Comparison of ENCODE assay signal across 17 cellular contexts in genomic region chr15:93861413-93861812, GRCh38.
DNase-seq lines count a peak whose midpoint lies in the region; ATAC-seq and TF ChIP-seq lines count a peak whose summit lies in the region.
"Had no signal": no experiment of that assay in that cellular context is flagged by ENCODE, and none has a peak within 500 bp of the region (broad histone marks: within the 10 kb centered on the region; RNA-seq: fewer than 3 reads in every experiment).

No MANE protein-coding gene starts in this region.

- peak; percentile 49 for ATAC-seq in activated CD8-positive, alpha-beta memory T cell treated with anti-CD3 and anti-CD28 coated beads, Interleukin-2, amount 10 ng/mL, durations not matched to agents 7 days and 5 days
- ATAC-seq in effector memory CD8-positive, alpha-beta T cell (replicated peaks) = peak; percentile 79
- peak; percentile 61 for ATAC-seq in stimulated activated naive CD8-positive, alpha-beta T cell treated with anti-CD3 and anti-CD28 coated beads, Interleukin-15, Interleukin-2, amounts not matched to agents 100 U/mL and 50 U/mL, for 24 hours
- no peak for ATAC-seq in WTC11

- no peaks in the 10 kb centered on the region for H3K36me3 Mint-ChIP-seq in activated CD8-positive, alpha-beta memory T cell treated with anti-CD3 and anti-CD28 coated beads, Interleukin-2, amount 10 ng/mL, durations not matched to agents 7 days and 5 days
- H3K36me3 Mint-ChIP-seq in effector memory CD8-positive, alpha-beta T cell (ENCODE audit: insufficient read depth) = no peaks in the 10 kb centered on the region
- H3K36me3 Mint-ChIP-seq in WTC11 = no peaks in the 10 kb centered on the region

- H3K27me3 Mint-ChIP-seq in activated CD8-positive, alpha-beta memory T cell treated with anti-CD3 and anti-CD28 coated beads, Interleukin-2, amount 10 ng/mL, durations not matched to agents 7 days and 5 days = peaks cover 36% of the 10 kb centered on the region
- H3K27me3 Mint-ChIP-seq in effector memory CD8-positive, alpha-beta T cell = peaks cover 10 to 22% of the 10 kb centered on the region in 2 donors
- H3K27me3 Mint-ChIP-seq in WTC11 (ENCODE audit: low read depth) = no peaks in the 10 kb centered on the region

- DNase-seq in activated CD8-positive, alpha-beta memory T cell treated with anti-CD3 and anti-CD28 coated beads, Interleukin-2, amount 10 ng/mL, durations not matched to agents 7 days and 5 days = no peak
- DNase-seq in activated CD8-positive, alpha-beta memory T cell treated with anti-CD3 and anti-CD28 coated beads, Interleukin-2, amount 50 U/mL, for 4 hours = no peak
- DNase-seq in MV-4-11 (lab: John Stamatoyannopoulos, UW) (peak; percentile 19), NCI-H226 (no peak), NCI-H1417 treated with DMSO at 0.1 percent for 48 hours (lab: John Stamatoyannopoulos, UW) (no peak), WTC11 (ENCODE audit: low spot score) (no peak)
- DNase-seq in effector memory CD8-positive, alpha-beta T cell = no peak
- DNase-seq in stimulated activated naive CD8-positive, alpha-beta T cell treated with anti-CD3 and anti-CD28 coated beads, Interleukin-15, Interleukin-2, amounts not matched to agents 100 U/mL and 50 U/mL, for 24 hours = no peak
- DNase-seq: activated CD4-positive, alpha-beta memory T cell treated with anti-CD3 and anti-CD28 coated beads, Interleukin-2, amount 10 ng/mL, durations not matched to agents 7 days and 5 days; Calu3; effector CD4-positive, alpha-beta T cell; mammary epithelial cell; MG63; NK-92 treated with Interleukin-12 subunit alpha and Interleukin-12 subunit beta, amount 100 ng/mL, for 24 hours; right lobe of liver; stimulated activated CD4-positive, alpha-beta T cell treated with anti-CD3 and anti-CD28 coated beads, Interleukin-4, amount 100 ng/mL, for 4 hours had no signal

- peaks cover 26% of the 10 kb centered on the region for H3K4me1 Mint-ChIP-seq in activated CD8-positive, alpha-beta memory T cell treated with anti-CD3 and anti-CD28 coated beads, Interleukin-2, amount 10 ng/mL, durations not matched to agents 7 days and 5 days
- peaks cover 7 to 10% of the 10 kb centered on the region in 2 donors for H3K4me1 Mint-ChIP-seq in effector memory CD8-positive, alpha-beta T cell (ENCODE audit: low read depth in 2 of 2)
- H3K4me1 Mint-ChIP-seq in WTC11 = no peaks in the 10 kb centered on the region
- H3K4me1 Mint-ChIP-seq: neural crest cell had no signal

- no peak overlapping the region for H3K27ac Mint-ChIP-seq in activated CD8-positive, alpha-beta memory T cell treated with anti-CD3 and anti-CD28 coated beads, Interleukin-2, amount 10 ng/mL, durations not matched to agents 7 days and 5 days
- H3K27ac Mint-ChIP-seq in effector memory CD8-positive, alpha-beta T cell = no peak overlapping the region
- H3K27ac Mint-ChIP-seq in WTC11 = no peak overlapping the region
- H3K27ac Mint-ChIP-seq: activated CD4-positive, alpha-beta memory T cell treated with anti-CD3 and anti-CD28 coated beads, Interleukin-2, amount 10 ng/mL, durations not matched to agents 7 days and 5 days had no signal

- POLR2A ChIA-PET in WTC11 (lab: Charles Lee) = no interaction called here

- H3K4me3 Mint-ChIP-seq in activated CD8-positive, alpha-beta memory T cell treated with anti-CD3 and anti-CD28 coated beads, Interleukin-2, amount 10 ng/mL, durations not matched to agents 7 days and 5 days = no peak overlapping the region
- peak overlapping the region; percentile 28 to 47 for H3K4me3 Mint-ChIP-seq in effector memory CD8-positive, alpha-beta T cell
- no peak overlapping the region for H3K4me3 Mint-ChIP-seq in WTC11
- H3K4me3 Mint-ChIP-seq: activated CD4-positive, alpha-beta memory T cell treated with anti-CD3 and anti-CD28 coated beads, Interleukin-2, amount 10 ng/mL, durations not matched to agents 7 days and 5 days; neural crest cell had no signal

- CTCF ChIA-PET in activated CD8-positive, alpha-beta memory T cell treated with anti-CD3 and anti-CD28 coated beads, Interleukin-2, amount 10 ng/mL, durations not matched to agents 7 days and 5 days (lab: Charles Lee) = no interaction called here
- CTCF ChIA-PET in WTC11 (lab: Charles Lee) = no interaction called here

- no peak for TF ChIP-seq CTCF in WTC11 (IDR thresholded peaks at IDR 0.05)

- H3K9me3 Mint-ChIP-seq in activated CD8-positive, alpha-beta memory T cell treated with anti-CD3 and anti-CD28 coated beads, Interleukin-2, amount 10 ng/mL, durations not matched to agents 7 days and 5 days (ENCODE audit: low read depth) = no peaks in the 10 kb centered on the region
- no peaks in the 10 kb centered on the region for H3K9me3 Mint-ChIP-seq in effector memory CD8-positive, alpha-beta T cell
- no peaks in the 10 kb centered on the region for H3K9me3 Mint-ChIP-seq in WTC11
- H3K9me3 Mint-ChIP-seq: activated CD4-positive, alpha-beta memory T cell treated with anti-CD3 and anti-CD28 coated beads, Interleukin-2, amount 10 ng/mL, durations not matched to agents 7 days and 5 days; neural crest cell had no signal

TF ChIP-seq in WTC11, 78 proteins besides CTCF, POLR2A, EP300 and RAD21:
- TF ChIP-seq ETV6 (CRISPR knock-in tag; IDR thresholded peaks at IDR 0.05) (no peak), PRDM15 (CRISPR knock-in tag; IDR thresholded peaks at IDR 0.05) (no peak), NFE2L1 (CRISPR knock-in tag; IDR thresholded peaks at IDR 0.05) (no peak), ZNF281 (CRISPR knock-in tag; IDR thresholded peaks at IDR 0.05) (no peak), NR1H2 (CRISPR knock-in tag; IDR thresholded peaks at IDR 0.05) (no peak)
TF ChIP-seq in WTC11: peak in this region for 0.

Comparison
In these comparisons a context has a peak if more than half of its experiments do, and no peak if none do; other contexts are left out.
1. H3K4me3 Mint-ChIP-seq: peak in effector memory CD8-positive, alpha-beta T cell (2 of 2); none in activated CD8-positive, alpha-beta memory T cell treated with anti-CD3 and anti-CD28 coated beads, Interleukin-2, amount 10 ng/mL, durations not matched to agents 7 days and 5 days (single experiment) and WTC11 (single experiment).